20 cellular contexts compared by ENCODE assay signal in the genomic region with DNA sequence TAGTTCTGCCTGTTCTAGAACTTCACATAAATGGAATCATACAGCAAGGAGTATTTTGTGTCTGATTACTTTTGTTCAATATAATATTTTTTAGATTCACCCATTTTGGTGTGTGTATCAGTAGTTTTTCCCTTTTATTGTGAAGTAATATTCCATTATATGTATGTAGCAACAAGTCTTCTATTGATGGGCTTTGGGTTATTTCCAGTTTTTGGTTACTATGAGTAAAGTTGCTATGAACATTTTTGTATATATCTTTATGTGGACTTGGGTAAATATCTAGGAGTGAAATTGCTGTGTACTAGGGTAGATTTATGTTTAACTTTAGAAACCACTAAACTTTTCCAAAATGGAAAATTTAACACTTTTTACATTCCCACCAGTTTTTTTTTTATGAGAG. TPM values are rescaled to one million over a fixed set of nuclear protein-coding genes. Genes with fewer than 3 reads are reported as not detected.
DNase-seq lines count a peak whose midpoint lies in the region; TF ChIP-seq lines count a peak whose summit lies in the region.
"Had no signal": no experiment of that assay in that cellular context is flagged by ENCODE, and none has a peak within 500 bp of the region (broad histone marks: within the 10 kb centered on the region; RNA-seq: fewer than 3 reads in every experiment).

No MANE protein-coding gene starts in this region.

- TF ChIP-seq POLR2A in prostate gland (IDR thresholded peaks at IDR 0.05) = no peak

- H3K27ac ChIP-seq in RWPE1 (peak overlapping the region; percentile 69), prostate gland (no peak overlapping the region)
- H3K27ac ChIP-seq: esophagus muscularis mucosa, ovary had no signal

- H3K36me3 ChIP-seq in prostate gland = no peaks in the 10 kb centered on the region
- H3K36me3 ChIP-seq: esophagus muscularis mucosa, ovary had no signal

- no peaks in the 10 kb centered on the region for H3K27me3 Mint-ChIP-seq in activated naive CD8-positive, alpha-beta T cell
- no peaks in the 10 kb centered on the region for H3K27me3 Mint-ChIP-seq in activated naive CD8-positive, alpha-beta T cell treated with anti-CD3 and anti-CD28 coated beads for 36 hours
- H3K27me3 Mint-ChIP-seq: effector memory CD8-positive, alpha-beta T cell; natural killer cell treated with Interleukin-12 subunit alpha and Interleukin-12 subunit beta and Interleukin-15 and Interleukin-18, amount 100 ng/mL, for 72 hours; type B pancreatic cell had no signal

- DNase-seq in activated naive CD8-positive, alpha-beta T cell treated with anti-CD3 and anti-CD28 coated beads for 36 hours = no peak
- DNase-seq in RWPE1 (ENCODE audit: low spot score) (no peak), fibroblast of gingiva (ENCODE audit: low read depth) (peak; percentile 47), superior temporal gyrus (ENCODE audit: extremely low spot score) (peak; percentile 7), KG1 (lab: John Stamatoyannopoulos, UW) (no peak), prostate gland (ENCODE audit: low spot score) (no peak), AG20443 (ENCODE audit: low spot score) (no peak)
- DNase-seq: ACHN; activated T-cell treated with anti-CD3 and anti-CD28 coated beads, Interleukin-2, amount 50 U/mL, for 48 hours; effector memory CD8-positive, alpha-beta T cell; NCI-H1694 treated with DMSO at 0.1 percent for 48 hours; NCI-H526 treated with DMSO at 0.1 percent for 48 hours; ovary; right cardiac atrium had no signal

- H3K36me3 Mint-ChIP-seq in activated naive CD8-positive, alpha-beta T cell = peaks cover 4% of the 10 kb centered on the region
- peaks cover 26% of the 10 kb centered on the region for H3K36me3 Mint-ChIP-seq in activated naive CD8-positive, alpha-beta T cell treated with anti-CD3 and anti-CD28 coated beads for 36 hours
- H3K36me3 Mint-ChIP-seq: natural killer cell treated with Interleukin-12 subunit alpha and Interleukin-12 subunit beta and Interleukin-15 and Interleukin-18, amount 100 ng/mL, for 72 hours had no signal

- CTCF ChIA-PET in RWPE1 (lab: Yijun Ruan, JAX) = interaction anchor here (0.6 to 0.7 kb wide), 2 partner anchors 213 to 1065 kb away, joined by 3 to 6 read pairs; no protein-coding TSS in a partner anchor

- TF ChIP-seq CTCF in RWPE1 (conservative IDR thresholded peaks at IDR 0.05; ENCODE audit: low read depth) (no peak), prostate gland (IDR thresholded peaks at IDR 0.05) (no peak)

- no peak overlapping the region for H3K4me3 ChIP-seq in prostate gland
- H3K4me3 ChIP-seq: esophagus muscularis mucosa, ovary had no signal

- H3K9me3 ChIP-seq in prostate gland = no peaks in the 10 kb centered on the region
- H3K9me3 ChIP-seq: esophagus muscularis mucosa, ovary had no signal

- intact Hi-C loops in prostate gland (cut with DNase I) = no loop called here

- peaks cover 3% of the 10 kb centered on the region for H3K4me1 ChIP-seq in prostate gland (replicated peaks)

- H3K4me3 Mint-ChIP-seq in activated naive CD8-positive, alpha-beta T cell = no peak overlapping the region
- no peak overlapping the region for H3K4me3 Mint-ChIP-seq in activated naive CD8-positive, alpha-beta T cell treated with anti-CD3 and anti-CD28 coated beads for 36 hours
- H3K4me3 Mint-ChIP-seq: CD14-positive monocyte; effector memory CD8-positive, alpha-beta T cell; natural killer cell treated with Interleukin-12 subunit alpha and Interleukin-12 subunit beta and Interleukin-15 and Interleukin-18, amount 100 ng/mL, for 72 hours; type B pancreatic cell had no signal

- no peaks in the 10 kb centered on the region for H3K9me3 Mint-ChIP-seq in activated naive CD8-positive, alpha-beta T cell (ENCODE audit: low read depth)
- peaks cover 4% of the 10 kb centered on the region for H3K9me3 Mint-ChIP-seq in activated naive CD8-positive, alpha-beta T cell treated with anti-CD3 and anti-CD28 coated beads for 36 hours
- H3K9me3 Mint-ChIP-seq: activated naive CD4-positive, alpha-beta T cell treated with anti-CD3 and anti-CD28 coated beads, Interleukin-2, amount 50 U/mL, for 72 hours; CD14-positive monocyte; effector memory CD8-positive, alpha-beta T cell; natural killer cell treated with Interleukin-12 subunit alpha and Interleukin-12 subunit beta and Interleukin-15 and Interleukin-18, amount 100 ng/mL, for 72 hours; type B pancreatic cell had no signal

- no peaks in the 10 kb centered on the region for H3K27me3 ChIP-seq in prostate gland (replicated peaks; ENCODE audit: insufficient read depth)
- H3K27me3 ChIP-seq: esophagus muscularis mucosa, ovary had no signal

- POLR2A ChIA-PET in RWPE1 (lab: Yijun Ruan, JAX; ENCODE audit: low non-redundant PET) = no interaction called here

- peak overlapping the region; percentile 41 for H3K27ac Mint-ChIP-seq in activated naive CD8-positive, alpha-beta T cell
- no peak overlapping the region for H3K27ac Mint-ChIP-seq in activated naive CD8-positive, alpha-beta T cell treated with anti-CD3 and anti-CD28 coated beads for 36 hours
- H3K27ac Mint-ChIP-seq: natural killer cell treated with Interleukin-12 subunit alpha and Interleukin-12 subunit beta and Interleukin-15 and Interleukin-18, amount 100 ng/mL, for 72 hours had no signal

- H3K4me1 Mint-ChIP-seq in activated naive CD8-positive, alpha-beta T cell (ENCODE audit: low read depth) = peaks cover 41% of the 10 kb centered on the region
- H3K4me1 Mint-ChIP-seq in activated naive CD8-positive, alpha-beta T cell treated with anti-CD3 and anti-CD28 coated beads for 36 hours = peaks cover 44% of the 10 kb centered on the region

RNA-seq across cellular contexts. Expression of gene ADK, which starts 35.7 kb away (rescaled TPM):
- total RNA-seq in activated naive CD8-positive, alpha-beta T cell treated with anti-CD3 and anti-CD28 coated beads for 36 hours = 10 to 100 TPM; 56.5 to 57.4 TPM
- 10 to 100 TPM; 34.1 to 42.5 TPM for total RNA-seq in prostate gland

RNA-seq across cellular contexts. Expression of gene AP3M1, which starts 36.0 kb away (rescaled TPM):
- 10 to 100 TPM; 45.4 to 46.4 TPM for total RNA-seq in activated naive CD8-positive, alpha-beta T cell treated with anti-CD3 and anti-CD28 coated beads for 36 hours
- 10 to 100 TPM; 29.6 to 34.9 TPM for total RNA-seq in prostate gland

Comparison
In these comparisons a context has a peak if more than half of its experiments do, and no peak if none do; other contexts are left out.
1. DNase-seq: peak in fibroblast of gingiva (single experiment) and superior temporal gyrus (single experiment); none in activated naive CD8-positive, alpha-beta T cell treated with anti-CD3 and anti-CD28 coated beads for 36 hours (single experiment), RWPE1 (single experiment), KG1 (single experiment), prostate gland (single experiment) and AG20443 (single experiment).